ENCODE assay signal across 3 cellular contexts in genomic region chr9:130339306-130339705, GRCh38.
TF ChIP-seq lines count a peak whose summit lies in the region.

No MANE protein-coding gene starts in this region.

TF ChIP-seq in HepG2, 621 proteins besides CTCF, POLR2A, EP300 and RAD21:
- TF ChIP-seq HNF4A (CRISPR knock-in tag; IDR thresholded peaks at IDR 0.05): no peak
- no peak for TF ChIP-seq ZFY (CRISPR knock-in tag; IDR thresholded peaks at IDR 0.05)
- no peak for TF ChIP-seq ZNF672 (CRISPR knock-in tag; IDR thresholded peaks at IDR 0.05)
- peak; percentile 61; the same call in 1 of the 2 replicates for TF ChIP-seq ZNF629 (CRISPR knock-in tag; conservative IDR thresholded peaks at IDR 0.05)
- peak; percentile 94 for TF ChIP-seq ZNF768 (CRISPR knock-in tag; IDR thresholded peaks at IDR 0.05)
- TF ChIP-seq, protein P1, sequence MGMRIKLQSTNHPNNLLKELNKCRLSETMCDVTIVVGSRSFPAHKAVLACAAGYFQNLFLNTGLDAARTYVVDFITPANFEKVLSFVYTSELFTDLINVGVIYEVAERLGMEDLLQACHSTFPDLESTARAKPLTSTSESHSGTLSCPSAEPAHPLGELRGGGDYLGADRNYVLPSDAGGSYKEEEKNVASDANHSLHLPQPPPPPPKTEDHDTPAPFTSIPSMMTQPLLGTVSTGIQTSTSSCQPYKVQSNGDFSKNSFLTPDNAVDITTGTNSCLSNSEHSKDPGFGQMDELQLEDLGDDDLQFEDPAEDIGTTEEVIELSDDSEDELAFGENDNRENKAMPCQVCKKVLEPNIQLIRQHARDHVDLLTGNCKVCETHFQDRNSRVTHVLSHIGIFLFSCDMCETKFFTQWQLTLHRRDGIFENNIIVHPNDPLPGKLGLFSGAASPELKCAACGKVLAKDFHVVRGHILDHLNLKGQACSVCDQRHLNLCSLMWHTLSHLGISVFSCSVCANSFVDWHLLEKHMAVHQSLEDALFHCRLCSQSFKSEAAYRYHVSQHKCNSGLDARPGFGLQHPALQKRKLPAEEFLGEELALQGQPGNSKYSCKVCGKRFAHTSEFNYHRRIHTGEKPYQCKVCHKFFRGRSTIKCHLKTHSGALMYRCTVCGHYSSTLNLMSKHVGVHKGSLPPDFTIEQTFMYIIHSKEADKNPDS (CRISPR knock-in tag; IDR thresholded peaks at IDR 0.05): no peak
- no peak for TF ChIP-seq GFI1 (CRISPR knock-in tag; IDR thresholded peaks at IDR 0.05; ENCODE audit: borderline replicate concordance)
- TF ChIP-seq SP5 (CRISPR knock-in tag; IDR thresholded peaks at IDR 0.05; ENCODE audit: borderline replicate concordance, low read depth): no peak
- TF ChIP-seq U2AF2 (IDR thresholded peaks at IDR 0.05; ENCODE audit: low read depth, low read length): no peak
- TF ChIP-seq, protein P2, sequence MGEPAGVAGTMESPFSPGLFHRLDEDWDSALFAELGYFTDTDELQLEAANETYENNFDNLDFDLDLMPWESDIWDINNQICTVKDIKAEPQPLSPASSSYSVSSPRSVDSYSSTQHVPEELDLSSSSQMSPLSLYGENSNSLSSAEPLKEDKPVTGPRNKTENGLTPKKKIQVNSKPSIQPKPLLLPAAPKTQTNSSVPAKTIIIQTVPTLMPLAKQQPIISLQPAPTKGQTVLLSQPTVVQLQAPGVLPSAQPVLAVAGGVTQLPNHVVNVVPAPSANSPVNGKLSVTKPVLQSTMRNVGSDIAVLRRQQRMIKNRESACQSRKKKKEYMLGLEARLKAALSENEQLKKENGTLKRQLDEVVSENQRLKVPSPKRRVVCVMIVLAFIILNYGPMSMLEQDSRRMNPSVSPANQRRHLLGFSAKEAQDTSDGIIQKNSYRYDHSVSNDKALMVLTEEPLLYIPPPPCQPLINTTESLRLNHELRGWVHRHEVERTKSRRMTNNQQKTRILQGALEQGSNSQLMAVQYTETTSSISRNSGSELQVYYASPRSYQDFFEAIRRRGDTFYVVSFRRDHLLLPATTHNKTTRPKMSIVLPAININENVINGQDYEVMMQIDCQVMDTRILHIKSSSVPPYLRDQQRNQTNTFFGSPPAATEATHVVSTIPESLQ (CRISPR knock-in tag; conservative IDR thresholded peaks at IDR 0.05): no peak
- TF ChIP-seq RBM22 (optimal IDR thresholded peaks at IDR 0.05; ENCODE audit: low read length): no peak
- TF ChIP-seq ETV6 (CRISPR knock-in tag; conservative IDR thresholded peaks at IDR 0.05): no peak
- TF ChIP-seq ZNF572 (CRISPR knock-in tag; IDR thresholded peaks at IDR 0.05): no peak
- no peak for TF ChIP-seq U2AF1 (optimal IDR thresholded peaks at IDR 0.05; ENCODE audit: low read depth, low read length)
- TF ChIP-seq ZNF558 (CRISPR knock-in tag; IDR thresholded peaks at IDR 0.05; ENCODE audit: borderline replicate concordance): no peak

TF ChIP-seq in HEK293, 187 proteins besides CTCF, POLR2A, EP300 and RAD21:
- TF ChIP-seq ZNF600 (tag by site-specific recombination; IDR thresholded peaks at IDR 0.05) (no peak), KLF8 (tag by site-specific recombination; IDR thresholded peaks at IDR 0.05) (peak; percentile 17; the same call in 1 of the 2 replicates)
TF ChIP-seq in HEK293: peak in this region for 1.

TF ChIP-seq in K562, 482 proteins besides CTCF, POLR2A, EP300 and RAD21:
- TF ChIP-seq SMARCA5 (IDR thresholded peaks at IDR 0.05): peak; percentile 90; the same call in 1 of the 2 replicates
- TF ChIP-seq ADNP (tag; IDR thresholded peaks at IDR 0.05): peak; percentile 82
- TF ChIP-seq HCFC1 (IDR thresholded peaks at IDR 0.05; ENCODE audit: low read depth, low read length): no peak
- TF ChIP-seq KDM1A (IDR thresholded peaks at IDR 0.05): peak; percentile 65 to 71; a peak in 3 of 4 replicates
- TF ChIP-seq RCOR1 (IDR thresholded peaks at IDR 0.05; ENCODE audit: borderline replicate concordance in 1 of 2, low read depth in 2 of 2, low read length in 2 of 2): peak in 1 of 2 experiments; percentile 25; a peak in 1 of 4 replicates
- TF ChIP-seq, protein P3, sequence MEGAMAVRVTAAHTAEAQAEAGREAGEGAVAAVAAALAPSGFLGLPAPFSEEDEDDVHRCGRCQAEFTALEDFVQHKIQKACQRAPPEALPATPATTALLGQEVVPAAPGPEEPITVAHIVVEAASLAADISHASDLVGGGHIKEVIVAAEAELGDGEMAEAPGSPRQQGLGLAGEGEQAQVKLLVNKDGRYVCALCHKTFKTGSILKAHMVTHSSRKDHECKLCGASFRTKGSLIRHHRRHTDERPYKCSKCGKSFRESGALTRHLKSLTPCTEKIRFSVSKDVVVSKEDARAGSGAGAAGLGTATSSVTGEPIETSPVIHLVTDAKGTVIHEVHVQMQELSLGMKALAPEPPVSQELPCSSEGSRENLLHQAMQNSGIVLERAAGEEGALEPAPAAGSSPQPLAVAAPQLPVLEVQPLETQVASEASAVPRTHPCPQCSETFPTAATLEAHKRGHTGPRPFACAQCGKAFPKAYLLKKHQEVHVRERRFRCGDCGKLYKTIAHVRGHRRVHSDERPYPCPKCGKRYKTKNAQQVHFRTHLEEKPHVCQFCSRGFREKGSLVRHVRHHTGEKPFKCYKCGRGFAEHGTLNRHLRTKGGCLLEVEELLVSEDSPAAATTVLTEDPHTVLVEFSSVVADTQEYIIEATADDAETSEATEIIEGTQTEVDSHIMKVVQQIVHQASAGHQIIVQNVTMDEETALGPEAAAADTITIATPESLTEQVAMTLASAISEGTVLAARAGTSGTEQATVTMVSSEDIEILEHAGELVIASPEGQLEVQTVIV (CRISPR knock-in tag; IDR thresholded peaks at IDR 0.05; ENCODE audit: borderline replicate concordance): no peak
- peak; percentile 82 for TF ChIP-seq ZFP36 (IDR thresholded peaks at IDR 0.05; ENCODE audit: low read depth, low read length, partially characterized antibody)
- no peak for TF ChIP-seq SETDB1 (IDR thresholded peaks at IDR 0.05; ENCODE audit: low read length)
- TF ChIP-seq RBM25 (IDR thresholded peaks at IDR 0.05; ENCODE audit: low read depth, low read length, severe bottlenecking): peak; percentile 92
- peak; percentile 49; the same call in 1 of the 2 replicates for TF ChIP-seq HDAC2 (IDR thresholded peaks at IDR 0.05)
- TF ChIP-seq BCOR (IDR thresholded peaks at IDR 0.05): peak; percentile 93
- no peak for TF ChIP-seq ZNF318 (IDR thresholded peaks at IDR 0.05; ENCODE audit: borderline replicate concordance in 1 of 2, low read depth in 1 of 2)
TF ChIP-seq in K562: peak in this region for 8.
